Comparison of ENCODE assay signal across 18 cellular contexts in genomic region chr2:149451417-149452165, GRCh38.
DNase-seq lines count a peak whose midpoint lies in the region; ATAC-seq lines count a peak whose summit lies in the region.
"Had no signal": no experiment of that assay in that cellular context is flagged by ENCODE, and none has a peak within 500 bp of the region (broad histone marks: within the 10 kb centered on the region; RNA-seq: fewer than 3 reads in every experiment).

No MANE protein-coding gene starts in this region.

- H3K27me3 Mint-ChIP-seq in effector memory CD8-positive, alpha-beta T cell = peaks cover 0 to 10% of the 10 kb centered on the region in 2 donors
- H3K27me3 Mint-ChIP-seq: stimulated activated naive B cell treated with anti-CD40 and anti-IgM and Interleukin-4, amounts not matched to agents 10 μg/mL and 1 μg/mL and 100 μg/mL, for 72 hours; type B pancreatic cell had no signal

- H3K4me3 Mint-ChIP-seq in effector memory CD8-positive, alpha-beta T cell = no peak overlapping the region
- H3K4me3 Mint-ChIP-seq: activated B cell treated with CpG ODN at 0.5 μM for 24 hours; nephron progenitor cell; stimulated activated naive B cell treated with anti-CD40 and anti-IgM and Interleukin-4, amounts not matched to agents 10 μg/mL and 1 μg/mL and 100 μg/mL, for 72 hours; T-helper 1 cell treated with Interleukin-12 subunit alpha and Interleukin-12 subunit beta and Interleukin-4 antibody, amounts not matched to agents 30 μg/mL and 1 μg/mL, for 36 hours; type B pancreatic cell had no signal

- peak; percentile 59 for DNase-seq in NCI-H2171 (lab: John Stamatoyannopoulos, UW)
- DNase-seq in islet precursor cell = peak; percentile 51
- no peak for DNase-seq in NCI-H146 (lab: John Stamatoyannopoulos, UW)
- no peak for DNase-seq in ecto neural progenitor cell (ENCODE audit: low spot score)
- DNase-seq in effector memory CD8-positive, alpha-beta T cell = no peak
- no peak for DNase-seq in activated CD4-positive, alpha-beta T cell treated with anti-CD3 and anti-CD28 coated beads for 4 hours
- DNase-seq: activated B cell treated with CpG ODN at 0.5 μM for 24 hours; DMS53; effector CD4-positive, alpha-beta T cell; mesenchymal stem cell; NCI-H1694 treated with DMSO at 0.1 percent for 48 hours; NCI-H774; nephron progenitor cell; stimulated activated naive B cell treated with anti-CD40 and anti-IgM and Interleukin-4, amounts not matched to agents 10 μg/mL and 1 μg/mL and 100 μg/mL, for 72 hours had no signal

- H3K4me1 Mint-ChIP-seq in effector memory CD8-positive, alpha-beta T cell (ENCODE audit: low read depth in 2 of 2) = no peaks in the 10 kb centered on the region
- H3K4me1 Mint-ChIP-seq: activated B cell treated with CpG ODN at 0.5 μM for 24 hours had no signal

- H3K9me3 Mint-ChIP-seq in effector memory CD8-positive, alpha-beta T cell = no peaks in the 10 kb centered on the region
- H3K9me3 Mint-ChIP-seq: activated B cell treated with CpG ODN at 0.5 μM for 24 hours; stimulated activated naive B cell treated with anti-CD40 and anti-IgM and Interleukin-4, amounts not matched to agents 10 μg/mL and 1 μg/mL and 100 μg/mL, for 72 hours had no signal

- ATAC-seq in GM19351 (IDR thresholded peaks at IDR 0.05; ENCODE audit: unreplicated experiment) (peak; percentile 75), HG03066 (IDR thresholded peaks at IDR 0.05; ENCODE audit: low read depth, unreplicated experiment) (peak; percentile 51)
- no peak for ATAC-seq in effector memory CD8-positive, alpha-beta T cell (replicated peaks)
- ATAC-seq: stimulated activated naive B cell treated with anti-CD40 and anti-IgM and Interleukin-4, amounts not matched to agents 10 μg/mL and 1 μg/mL and 100 μg/mL, for 72 hours had no signal

- no peaks in the 10 kb centered on the region for H3K36me3 Mint-ChIP-seq in effector memory CD8-positive, alpha-beta T cell (ENCODE audit: insufficient read depth)
- H3K36me3 Mint-ChIP-seq: stimulated activated naive B cell treated with anti-CD40 and anti-IgM and Interleukin-4, amounts not matched to agents 10 μg/mL and 1 μg/mL and 100 μg/mL, for 72 hours had no signal

- H3K27ac Mint-ChIP-seq in effector memory CD8-positive, alpha-beta T cell = no peak overlapping the region
- H3K27ac Mint-ChIP-seq: activated B cell treated with CpG ODN at 0.5 μM for 24 hours; nephron progenitor cell; stimulated activated naive B cell treated with anti-CD40 and anti-IgM and Interleukin-4, amounts not matched to agents 10 μg/mL and 1 μg/mL and 100 μg/mL, for 72 hours; T-helper 1 cell treated with Interleukin-12 subunit alpha and Interleukin-12 subunit beta and Interleukin-4 antibody, amounts not matched to agents 30 μg/mL and 1 μg/mL, for 36 hours; type B pancreatic cell had no signal

Comparison
In these comparisons a context has a peak if more than half of its experiments do, and no peak if none do; other contexts are left out.
1. DNase-seq: peak in NCI-H2171 (single experiment) and islet precursor cell (single experiment); none in NCI-H146 (single experiment), ecto neural progenitor cell (single experiment), effector memory CD8-positive, alpha-beta T cell (0 of 3) and activated CD4-positive, alpha-beta T cell treated with anti-CD3 and anti-CD28 coated beads for 4 hours (0 of 2).